ENCODE assay signal across 24 cellular contexts in genomic region chr16:55297910-55298175, GRCh38. TPM values are rescaled to one million over a fixed set of nuclear protein-coding genes. Genes with fewer than 3 reads are reported as not detected.
DNase-seq lines count a peak whose midpoint lies in the region; TF ChIP-seq lines count a peak whose summit lies in the region.
"Had no signal": no experiment of that assay in that cellular context is flagged by ENCODE, and none has a peak within 500 bp of the region (broad histone marks: within the 10 kb centered on the region; RNA-seq: fewer than 3 reads in every experiment).

No MANE protein-coding gene starts in this region.

- H3K4me3 ChIP-seq in AG10803 (ENCODE audit: low read length) (no peak overlapping the region), astrocyte of the spinal cord (ENCODE audit: low read depth, low read length) (no peak overlapping the region)
- H3K4me3 ChIP-seq: GM12878, mucosa of descending colon had no signal

- DNase-seq in AG10803 (ENCODE audit: low read depth) (peak; percentile 67), HS-5 (ENCODE audit: low read depth) (peak; percentile 74), astrocyte of the spinal cord (ENCODE audit: low read depth, low spot score) (peak; percentile 0), kidney glomerular epithelial cell (lab: John Stamatoyannopoulos, UW) (peak; percentile 69), caudate nucleus (lab: John Stamatoyannopoulos, UW) (no peak), T-helper 9 cell (no peak), cerebellum (ENCODE audit: low spot score) (no peak)
- no peak for DNase-seq in activated CD8-positive, alpha-beta memory T cell treated with anti-CD3 and anti-CD28 coated beads for 24 hours
- DNase-seq: activated CD4-positive, alpha-beta T cell treated with anti-CD3 and anti-CD28 coated beads, Interleukin-2, amount 50 U/mL, for 48 hours; activated T-cell treated with anti-CD3 and anti-CD28 coated beads, Interleukin-2, amount 50 U/mL, for 24 hours; hippocampal formation; KG1; mucosa of descending colon; NCI-H1105 treated with DMSO at 0.1 percent for 48 hours; NCI-H226; stimulated activated naive CD4-positive, alpha-beta T cell treated with Interleukin-2 at 50 U/mL for 16 hours had no signal

- TF ChIP-seq CTCF in AG10803 (conservative IDR thresholded peaks at IDR 0.05; ENCODE audit: low read length) (no peak), astrocyte of the spinal cord (IDR thresholded peaks at IDR 0.05; ENCODE audit: low read depth, low read length) (no peak)

- in situ Hi-C loops in astrocyte of the spinal cord (cut with HindIII; ENCODE audit: low sequenced_read_pairs), result no loop called here

- H3K27ac ChIP-seq in caudate nucleus (ENCODE audit: low read depth, low read length), result no peak overlapping the region
- H3K27ac ChIP-seq: HL-60, neutrophil, VCaP had no signal

RNA-seq across cellular contexts. Expression of gene IRX6, which starts 26.2 kb away (rescaled TPM):
- total RNA-seq in cerebellum, result 1.00 TPM
- total RNA-seq: A673; activated naive CD4-positive, alpha-beta T cell treated with anti-CD3 and anti-CD28 coated beads, Interleukin-2, amount 50 U/mL, for 72 hours; fibroblast of lung; GM12878; ureter had no signal

Comparison
In these comparisons a context has a peak if more than half of its experiments do, and no peak if none do; other contexts are left out.
1. DNase-seq: peak in AG10803 (single experiment), HS-5 (single experiment), astrocyte of the spinal cord (single experiment) and kidney glomerular epithelial cell (single experiment); none in caudate nucleus (0 of 61), activated CD8-positive, alpha-beta memory T cell treated with anti-CD3 and anti-CD28 coated beads for 24 hours (single experiment), T-helper 9 cell (single experiment) and cerebellum (single experiment).